In the genomic region with DNA sequence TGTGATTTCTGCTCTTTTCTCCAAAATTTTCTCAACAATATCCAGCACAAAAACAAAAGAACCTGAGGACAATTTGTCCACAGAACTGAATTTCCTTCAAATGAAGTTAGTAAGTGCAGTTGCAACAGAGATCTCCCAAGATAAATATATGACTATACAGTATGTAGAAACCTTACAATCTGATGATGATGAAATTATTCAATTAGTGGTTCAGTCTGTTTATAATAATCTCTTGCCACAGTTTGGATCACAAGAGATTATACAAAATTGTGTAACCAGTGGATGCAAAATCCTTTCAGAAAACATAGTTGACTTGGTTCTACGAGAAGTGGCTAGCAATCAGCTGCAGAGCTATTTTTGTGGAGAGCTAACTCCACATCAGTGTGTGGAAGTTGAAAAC, we compare ENCODE assay signal across 22 cellular contexts.
"Had no signal": no experiment of that assay in that cellular context is flagged by ENCODE, and none has a peak within 500 bp of the region (broad histone marks: within the 10 kb centered on the region; RNA-seq: fewer than 3 reads in every experiment).

No MANE protein-coding gene starts in this region.

- H3K4me1 Mint-ChIP-seq: activated naive CD8-positive, alpha-beta T cell treated with anti-CD3 and anti-CD28 coated beads, Interleukin-2, amount 10 ng/mL, durations not matched to agents 7 days and 5 days; activated T-helper 17 cell treated with anti-CD3 and anti-CD28 coated beads, Interleukin-2, amount 50 U/mL, for 72 hours; naive thymus-derived CD8-positive, alpha-beta T cell; neural progenitor cell; stimulated activated naive B cell treated with anti-CD40 and anti-IgM and Interleukin-4, amounts not matched to agents 10 μg/mL and 1 μg/mL and 100 μg/mL, for 72 hours; WTC11 had no signal

- H3K27ac ChIP-seq: heart right ventricle, lower lobe of right lung, neural progenitor cell, testis, vagina had no signal

- H3K36me3 ChIP-seq: heart right ventricle, lower lobe of right lung, neural progenitor cell, vagina had no signal

- H3K4me3 Mint-ChIP-seq: activated naive CD8-positive, alpha-beta T cell treated with anti-CD3 and anti-CD28 coated beads, Interleukin-2, amount 10 ng/mL, durations not matched to agents 7 days and 5 days; activated T-cell treated with anti-CD3 and anti-CD28 coated beads, Interleukin-2, amount 50 U/mL, for 24 hours; activated T-helper 17 cell treated with anti-CD3 and anti-CD28 coated beads, Interleukin-2, amount 50 U/mL, for 72 hours; naive thymus-derived CD8-positive, alpha-beta T cell; neural progenitor cell; stimulated activated naive B cell treated with anti-CD40 and anti-IgM and Interleukin-4, amounts not matched to agents 10 μg/mL and 1 μg/mL and 100 μg/mL, for 72 hours; type B pancreatic cell; WTC11 had no signal

- H3K9ac ChIP-seq: neural progenitor cell had no signal

- H3K27ac Mint-ChIP-seq: activated naive CD8-positive, alpha-beta T cell treated with anti-CD3 and anti-CD28 coated beads, Interleukin-2, amount 10 ng/mL, durations not matched to agents 7 days and 5 days; activated T-cell treated with anti-CD3 and anti-CD28 coated beads, Interleukin-2, amount 50 U/mL, for 24 hours; activated T-helper 17 cell treated with anti-CD3 and anti-CD28 coated beads, Interleukin-2, amount 50 U/mL, for 72 hours; naive thymus-derived CD8-positive, alpha-beta T cell; neural progenitor cell; stimulated activated naive B cell treated with anti-CD40 and anti-IgM and Interleukin-4, amounts not matched to agents 10 μg/mL and 1 μg/mL and 100 μg/mL, for 72 hours; type B pancreatic cell; WTC11 had no signal

- H3K27me3 Mint-ChIP-seq: activated naive CD8-positive, alpha-beta T cell treated with anti-CD3 and anti-CD28 coated beads, Interleukin-2, amount 10 ng/mL, durations not matched to agents 7 days and 5 days; activated T-cell treated with anti-CD3 and anti-CD28 coated beads, Interleukin-2, amount 50 U/mL, for 24 hours; activated T-helper 17 cell treated with anti-CD3 and anti-CD28 coated beads, Interleukin-2, amount 50 U/mL, for 72 hours; naive thymus-derived CD8-positive, alpha-beta T cell; stimulated activated naive B cell treated with anti-CD40 and anti-IgM and Interleukin-4, amounts not matched to agents 10 μg/mL and 1 μg/mL and 100 μg/mL, for 72 hours; type B pancreatic cell had no signal

- H3K4me2 ChIP-seq: neural progenitor cell had no signal

- FAIRE-seq: keratinocyte had no signal

- H3K9me3 ChIP-seq: lower lobe of right lung, testis, vagina had no signal

- H2AFZ ChIP-seq: neural progenitor cell had no signal

- H3K4me1 ChIP-seq: heart right ventricle, lower lobe of right lung, neural progenitor cell, testis, vagina had no signal

- DNase-seq: activated CD4-positive, alpha-beta T cell treated with anti-CD3 and anti-CD28 coated beads, Interleukin-2, amount 50 U/mL, for 4 hours; activated CD8-positive, alpha-beta memory T cell treated with anti-CD3 and anti-CD28 coated beads for 24 hours; activated CD8-positive, alpha-beta memory T cell treated with anti-CD3 and anti-CD28 coated beads, Interleukin-2, amount 50 U/mL, for 4 hours; activated naive CD4-positive, alpha-beta T cell treated with Interleukin-2 at 50 U/mL for 16 hours; activated naive CD8-positive, alpha-beta T cell treated with anti-CD3 and anti-CD28 coated beads, Interleukin-2, amount 10 ng/mL, durations not matched to agents 7 days and 5 days; activated T-cell treated with anti-CD3 and anti-CD28 coated beads, Interleukin-2, amount 50 U/mL, for 24 hours; heart right ventricle; lower lobe of right lung; naive thymus-derived CD8-positive, alpha-beta T cell; posterior cingulate gyrus; stimulated activated CD4-positive, alpha-beta T cell treated with anti-CD3 and anti-CD28 coated beads, Interleukin-2, amount 100 ng/mL, for 48 hours; stimulated activated CD8-positive, alpha-beta memory T cell treated with anti-CD3 and anti-CD28 coated beads, Interleukin-4, amount 100 ng/mL, for 48 hours; stimulated activated naive B cell treated with anti-CD40 and anti-IgM and Interleukin-4, amounts not matched to agents 10 μg/mL and 1 μg/mL and 100 μg/mL, for 72 hours; T-helper 1 cell; testis had no signal

- ATAC-seq: activated T-helper 17 cell treated with anti-CD3 and anti-CD28 coated beads, Interleukin-2, amount 50 U/mL, for 72 hours; heart right ventricle; lower lobe of right lung; naive thymus-derived CD8-positive, alpha-beta T cell; sciatic nerve; stimulated activated naive B cell treated with anti-CD40 and anti-IgM and Interleukin-4, amounts not matched to agents 10 μg/mL and 1 μg/mL and 100 μg/mL, for 72 hours; WTC11 had no signal

- H3K36me3 Mint-ChIP-seq: activated naive CD8-positive, alpha-beta T cell treated with anti-CD3 and anti-CD28 coated beads, Interleukin-2, amount 10 ng/mL, durations not matched to agents 7 days and 5 days; stimulated activated naive B cell treated with anti-CD40 and anti-IgM and Interleukin-4, amounts not matched to agents 10 μg/mL and 1 μg/mL and 100 μg/mL, for 72 hours; type B pancreatic cell had no signal

- H3K27me3 ChIP-seq: heart right ventricle, neural progenitor cell, testis, vagina had no signal

- H3K4me3 ChIP-seq: heart right ventricle, lower lobe of right lung, neural progenitor cell, testis, vagina had no signal
